ENCODE assay signal across 8 cellular contexts in genomic region chr9:93143830-93144530, GRCh38. TPM values are rescaled to one million over a fixed set of nuclear protein-coding genes. Genes with fewer than 3 reads are reported as not detected.
DNase-seq lines count a peak whose midpoint lies in the region; ATAC-seq and TF ChIP-seq lines count a peak whose summit lies in the region.

No MANE protein-coding gene starts in this region.

- no peaks in the 10 kb centered on the region for H3K79me1 ChIP-seq in neuronal stem cell (ENCODE audit: low read depth, low read length)

- H3K27me3 ChIP-seq in neuronal stem cell (ENCODE audit: control insufficient read depth in 3 of 3, insufficient read depth in 3 of 3, low read depth in 1 of 3, low read length in 3 of 3): peaks cover 0 to 8% (median 0%) of the 10 kb centered on the region in 3 experiments

- no peak overlapping the region for H4K91ac ChIP-seq in neuronal stem cell (ENCODE audit: low read depth, low read length, poor library complexity)

- CTCF ChIA-PET in HEK293 (lab: Yijun Ruan, JAX): interaction anchor here (1.2 kb wide), 2 partner anchors 9 to 10 kb away, joined by 4 read pairs; no protein-coding TSS in a partner anchor

- H3K9me3 Mint-ChIP-seq in central memory CD8-positive, alpha-beta T cell: no peaks in the 10 kb centered on the region

- no peaks in the 10 kb centered on the region for H3K4me1 ChIP-seq in HEK293 (ENCODE audit: control insufficient read depth, insufficient read depth, low read length)
- peaks cover 0 to 6% of the 10 kb centered on the region in 2 donors for H3K4me1 ChIP-seq in neuronal stem cell (ENCODE audit: control insufficient read depth in 2 of 2, insufficient read depth in 1 of 2, low read depth in 1 of 2, low read length in 2 of 2)

- H3K4me3 Mint-ChIP-seq in central memory CD8-positive, alpha-beta T cell: peak overlapping the region; percentile 53

- peak overlapping the region; percentile 30 for H2BK15ac ChIP-seq in neuronal stem cell (ENCODE audit: low read length)

- H3K23ac ChIP-seq in neuronal stem cell (ENCODE audit: low read depth, low read length, poor library complexity): peak overlapping the region; percentile 92

- H2BK12ac ChIP-seq in neuronal stem cell (ENCODE audit: low read length): no peak overlapping the region

- H3K36me3 ChIP-seq in HEK293 (ENCODE audit: control insufficient read depth in 2 of 2, insufficient read depth in 1 of 2, low read length in 2 of 2) (no peaks in the 10 kb centered on the region), neuronal stem cell (replicated peaks in 1 of 2; ENCODE audit: control insufficient read depth in 2 of 2, insufficient read depth in 2 of 2, low read length in 2 of 2) (no peaks in the 10 kb centered on the region)

- H3K4me3 ChIP-seq in HEK293 (ENCODE audit: low read depth, low read length) (no peak overlapping the region), neuronal stem cell (ENCODE audit: low read length in 2 of 2) (no peak overlapping the region)

- H3K27ac ChIP-seq in HEK293 (ENCODE audit: extremely low read depth, low read depth, low read length) (no peak overlapping the region), neuronal stem cell (replicated peaks; ENCODE audit: low read length) (no peak overlapping the region)

- peak overlapping the region; percentile 74 for H3K18ac ChIP-seq in neuronal stem cell (ENCODE audit: low read length)

- peak; percentile 97 for ATAC-seq in central memory CD8-positive, alpha-beta T cell (replicated peaks; ENCODE audit: extremely low read depth, poor library complexity, severe bottlenecking)
- ATAC-seq in HG03135 (IDR thresholded peaks at IDR 0.05; ENCODE audit: unreplicated experiment) (no peak), HG02642 (IDR thresholded peaks at IDR 0.05; ENCODE audit: poor library complexity, unreplicated experiment) (no peak)

- H3K14ac ChIP-seq in neuronal stem cell (ENCODE audit: low read length): peak overlapping the region; percentile 56

- peak overlapping the region; percentile 42 for H3K4ac ChIP-seq in neuronal stem cell (ENCODE audit: low read length)

- peak overlapping the region; percentile 78 for H2AK5ac ChIP-seq in neuronal stem cell (ENCODE audit: low read depth, low read length)

- POLR2A ChIA-PET in HEK293 (lab: Yijun Ruan, JAX): interaction anchor here (1.0 kb wide), 1 partner anchor 10 kb away, joined by 4 read pairs; the partner anchor contains the start of gene NINJ1

- DNase-seq in activated CD4-positive, CD25-positive, alpha-beta regulatory T cell treated with anti-CD3 and anti-CD28 coated beads, Interleukin-2, amount 50 U/mL, for 72 hours: peak; percentile 42
- peak; percentile 46 to 61 for DNase-seq in central memory CD8-positive, alpha-beta T cell (ENCODE audit: low spot score in 2 of 2)
- DNase-seq in neuronal stem cell (ENCODE audit: low spot score) (no peak), NCI-H1105 (lab: John Stamatoyannopoulos, UW) (no peak), ACHN (no peak)

- no peak overlapping the region for H4K8ac ChIP-seq in neuronal stem cell (ENCODE audit: low read depth, low read length)

- no peak overlapping the region for H2BK120ac ChIP-seq in neuronal stem cell (ENCODE audit: low read depth, low read length)

- no peak overlapping the region for H3K4me2 ChIP-seq in neuronal stem cell (ENCODE audit: insufficient read depth, low read length, poor library complexity, severe bottlenecking)

- no peaks in the 10 kb centered on the region for H3K27me3 Mint-ChIP-seq in central memory CD8-positive, alpha-beta T cell

- peak overlapping the region; percentile 11 for H2AFZ ChIP-seq in neuronal stem cell (ENCODE audit: low read length)

- WGBS in neuronal stem cell (ENCODE audit: extremely low coverage in 2 of 2, insufficient read length in 2 of 2, insufficient replicate concordance in 1 of 2), 2 donors: no CpG with 5 or more reads among the region's 15 CpGs

- in situ Hi-C loops in ACHN (cut with HindIII; ENCODE audit: low pct_ligation_motif_present, low pct_unique_long_range_greater_than_20kb, low sequenced_read_pairs): no loop called here

- H2BK5ac ChIP-seq in neuronal stem cell (ENCODE audit: low read length): no peak overlapping the region

- peak overlapping the region; percentile 88 for H3K27ac Mint-ChIP-seq in central memory CD8-positive, alpha-beta T cell (ENCODE audit: low read depth)

- TF ChIP-seq CTCF in HEK293 (tag by site-specific recombination; IDR thresholded peaks at IDR 0.05): no peak

- peaks cover 4% of the 10 kb centered on the region for H3K36me3 Mint-ChIP-seq in central memory CD8-positive, alpha-beta T cell (ENCODE audit: insufficient read depth)

- H3K4me1 Mint-ChIP-seq in central memory CD8-positive, alpha-beta T cell: peaks cover 16% of the 10 kb centered on the region

- no peaks in the 10 kb centered on the region for H3K9me3 ChIP-seq in HEK293 (ENCODE audit: control insufficient read depth, insufficient read depth, low read depth, low read length)
- H3K9me3 ChIP-seq in neuronal stem cell (replicated peaks in 1 of 2; ENCODE audit: control insufficient read depth in 2 of 2, insufficient read depth in 1 of 2, low read depth in 1 of 2, low read length in 2 of 2): no peaks in the 10 kb centered on the region

- peak overlapping the region; percentile 17 for H3K9ac ChIP-seq in neuronal stem cell (ENCODE audit: low read depth, low read length, poor library complexity)

TF ChIP-seq in HEK293, 187 proteins besides CTCF, POLR2A, EP300 and RAD21:
- 0 out of 2 replicates have a peak, but pooled peaks have one; percentile 38 for TF ChIP-seq SCRT1 (tag by site-specific recombination; IDR thresholded peaks at IDR 0.05; ENCODE audit: borderline replicate concordance)
- TF ChIP-seq ATF2 (tag by site-specific recombination; IDR thresholded peaks at IDR 0.05; ENCODE audit: low read depth): no peak
- peak; percentile 69 for TF ChIP-seq SCRT2 (tag by site-specific recombination; IDR thresholded peaks at IDR 0.05)
- peak; percentile 60 for TF ChIP-seq ZIC2 (tag by site-specific recombination; IDR thresholded peaks at IDR 0.05)
- TF ChIP-seq ZNF600 (tag by site-specific recombination; IDR thresholded peaks at IDR 0.05): peak; percentile 19; the same call in 1 of the 2 replicates

RNA-seq across cellular contexts. Expression of gene NINJ1, which starts 9.9 kb away (rescaled TPM):
- polyA plus RNA-seq in neuronal stem cell (2013, experiment 1 of 2): 36.0 TPM
- 35.7 TPM for polyA plus RNA-seq in neuronal stem cell (2013, experiment 2 of 2)

RNA-seq across cellular contexts. Expression of gene WNK2, which starts 40.0 kb away (rescaled TPM):
- polyA plus RNA-seq in neuronal stem cell (2013, experiment 1 of 2): 22.1 TPM
- 22.8 TPM for polyA plus RNA-seq in neuronal stem cell (2013, experiment 2 of 2)

RNA-seq across cellular contexts. Expression of gene CARD19, which starts 48.0 kb away (rescaled TPM):
- 23.2 TPM for polyA plus RNA-seq in neuronal stem cell (2013, experiment 1 of 2)
- 20.4 TPM for polyA plus RNA-seq in neuronal stem cell (2013, experiment 2 of 2)

Comparison
In these comparisons a context has a peak if more than half of its experiments do, and no peak if none do; other contexts are left out.
1. DNase-seq: peak in activated CD4-positive, CD25-positive, alpha-beta regulatory T cell treated with anti-CD3 and anti-CD28 coated beads, Interleukin-2, amount 50 U/mL, for 72 hours (single experiment) and central memory CD8-positive, alpha-beta T cell (2 of 2); none in neuronal stem cell (single experiment), NCI-H1105 (single experiment) and ACHN (single experiment).